ENCODE assay signal across 8 cellular contexts in genomic region chr7:2698581-2699288, GRCh38. TPM values are rescaled to one million over a fixed set of nuclear protein-coding genes. Genes with fewer than 3 reads are reported as not detected.
A peak's percentile ranks its signal among the peaks of the same experiment; 100 is the strongest.
DNase-seq lines count a peak whose midpoint lies in the region; ATAC-seq, FAIRE-seq and TF ChIP-seq lines count a peak whose summit lies in the region.

No MANE protein-coding gene starts in this region.

- H3K9me3 ChIP-seq in PC-9 (ENCODE audit: insufficient read depth, low read depth), result no peaks in the 10 kb centered on the region
- H3K9me3 ChIP-seq in kidney (ENCODE audit: control insufficient read depth in 1 of 2, low read length in 2 of 2), result no peaks in the 10 kb centered on the region

- ATAC-seq in GM18870 (IDR thresholded peaks at IDR 0.05; ENCODE audit: unreplicated experiment) (peak; percentile 94), HG02938 (IDR thresholded peaks at IDR 0.05; ENCODE audit: unreplicated experiment) (peak; percentile 95)
- ATAC-seq in stimulated activated effector memory CD8-positive, alpha-beta T cell treated with anti-CD3 and anti-CD28 coated beads, Interleukin-12 subunit alpha, Interleukin-12 subunit beta, amount 100 ng/mL, for 72 hours, result peak; percentile 93

- H3K36me3 Mint-ChIP-seq in stimulated activated effector memory CD8-positive, alpha-beta T cell treated with anti-CD3 and anti-CD28 coated beads, Interleukin-12 subunit alpha, Interleukin-12 subunit beta, amount 100 ng/mL, for 72 hours, result peaks cover 12% of the 10 kb centered on the region

- FAIRE-seq in kidney (lab: Jason Lieb, UNC), result no peak

- H3K27ac ChIP-seq in PC-9 (no peak overlapping the region), kidney (ENCODE audit: low read depth in 2 of 2, low read length in 2 of 2) (no peak overlapping the region)

- peak; percentile 45 for DNase-seq in NOMO-1 treated with DMSO at 0.1 percent for 48 hours (lab: John Stamatoyannopoulos, UW; ENCODE audit: unreplicated experiment)
- peak; percentile 71 for DNase-seq in activated effector memory CD4-positive, alpha-beta T cell treated with Interleukin-2 at 50 U/mL for 16 hours
- DNase-seq in stimulated activated effector memory CD8-positive, alpha-beta T cell treated with anti-CD3 and anti-CD28 coated beads, Interleukin-12 subunit alpha, Interleukin-12 subunit beta, amount 100 ng/mL, for 72 hours (ENCODE audit: low spot score in 2 of 2), result peak in 1 of 2 donors; percentile 82
- no peak for DNase-seq in NCI-H748 (lab: John Stamatoyannopoulos, UW; ENCODE audit: unreplicated experiment)
- no peak for DNase-seq in PC-9
- no peak for DNase-seq in kidney

- H3K27me3 ChIP-seq in PC-9 (ENCODE audit: insufficient read depth, low read depth), result peaks cover 9% of the 10 kb centered on the region; the same call in 1 of the 2 replicates

- CTCF ChIA-PET in PC-9 (lab: Charles Lee), result no interaction called here

- H3K4me3 Mint-ChIP-seq in stimulated activated effector memory CD8-positive, alpha-beta T cell treated with anti-CD3 and anti-CD28 coated beads, Interleukin-12 subunit alpha, Interleukin-12 subunit beta, amount 100 ng/mL, for 72 hours, result peak overlapping the region; percentile 61

- no peak overlapping the region for H3K4me2 ChIP-seq in PC-9

- no peaks in the 10 kb centered on the region for H3K9me2 ChIP-seq in PC-9 (ENCODE audit: insufficient read depth)

- H4K20me1 ChIP-seq in PC-9 (ENCODE audit: insufficient read depth), result no peaks in the 10 kb centered on the region

- BruUV-seq in PC-9 (replicated peaks; lab: Mats Ljungman, UMichigan), result no TSS peak

- H3K27ac Mint-ChIP-seq in stimulated activated effector memory CD8-positive, alpha-beta T cell treated with anti-CD3 and anti-CD28 coated beads, Interleukin-12 subunit alpha, Interleukin-12 subunit beta, amount 100 ng/mL, for 72 hours, result no peak overlapping the region

- H3K9me3 Mint-ChIP-seq in stimulated activated effector memory CD8-positive, alpha-beta T cell treated with anti-CD3 and anti-CD28 coated beads, Interleukin-12 subunit alpha, Interleukin-12 subunit beta, amount 100 ng/mL, for 72 hours, result no peaks in the 10 kb centered on the region

- peaks cover 32% of the 10 kb centered on the region for H3K4me1 Mint-ChIP-seq in stimulated activated effector memory CD8-positive, alpha-beta T cell treated with anti-CD3 and anti-CD28 coated beads, Interleukin-12 subunit alpha, Interleukin-12 subunit beta, amount 100 ng/mL, for 72 hours

- peaks cover 11% of the 10 kb centered on the region for H3F3A ChIP-seq in PC-9 (ENCODE audit: insufficient read depth, low read depth)

- no peak overlapping the region for H3K4me3 ChIP-seq in PC-9
- H3K4me3 ChIP-seq in kidney (ENCODE audit: low read length in 2 of 2), result no peak overlapping the region

- intact Hi-C loops in PC-9 (cut with micrococcal nuclease; ENCODE audit: unreplicated experiment) (no loop called here), kidney (cut with DNase I) (no loop called here)

- no peak overlapping the region for H2AFZ ChIP-seq in PC-9

- peaks cover 6% of the 10 kb centered on the region for H3K4me1 ChIP-seq in PC-9 (replicated peaks; ENCODE audit: insufficient read depth)
- H3K4me1 ChIP-seq in kidney (ENCODE audit: control insufficient read depth in 1 of 2, insufficient read depth in 1 of 2, low read depth in 1 of 2, low read length in 2 of 2), result no peaks in the 10 kb centered on the region

- H3K9ac ChIP-seq in kidney (ENCODE audit: low read length in 2 of 2), result no peak overlapping the region

- POLR2A ChIA-PET in PC-9 (lab: Charles Lee; ENCODE audit: unreplicated experiment), result no interaction called here

- no peaks in the 10 kb centered on the region for H3K36me3 ChIP-seq in PC-9 (ENCODE audit: low read depth)
- H3K36me3 ChIP-seq in kidney (ENCODE audit: control insufficient read depth in 1 of 2, insufficient read depth in 2 of 2, low read length in 2 of 2), result no peaks in the 10 kb centered on the region

- TF ChIP-seq CTCF in PC-9 (conservative IDR thresholded peaks at IDR 0.05), result no peak
- no peak for TF ChIP-seq CTCF in kidney (IDR thresholded peaks at IDR 0.05; ENCODE audit: borderline replicate concordance, extremely low read depth, insufficient read depth)

- no peaks in the 10 kb centered on the region for H3K79me2 ChIP-seq in PC-9 (ENCODE audit: low read depth)

RNA-seq across cellular contexts. Expression of gene AMZ1, which starts 10.7 kb away (rescaled TPM):
- 0.50 TPM in 1 of 2 replicates, not detected in the other for total RNA-seq in PC-9 (2021)
- total RNA-seq in kidney, result 0.16 TPM
- polyA plus RNA-seq in kidney (ENCODE audit: insufficient read depth, low read depth, low replicate concordance), result not detected

Comparison
In these comparisons a context has a peak if more than half of its experiments do, and no peak if none do; other contexts are left out.
1. DNase-seq: peak in NOMO-1 treated with DMSO at 0.1 percent for 48 hours (single experiment) and activated effector memory CD4-positive, alpha-beta T cell treated with Interleukin-2 at 50 U/mL for 16 hours (single experiment); none in NCI-H748 (single experiment), PC-9 (0 of 2) and kidney (single experiment).
2. Peak in every context shown above with its lines, with median percentiles within 50 percentile points of each other: ATAC-seq.